Comparison of ENCODE assay signal across 1 cellular context in genomic region chr3:47961815-47962606, GRCh38.
TF ChIP-seq lines count a peak whose summit lies in the region.

No MANE protein-coding gene starts in this region.

TF ChIP-seq in GM12878, 131 proteins besides CTCF, POLR2A, EP300 and RAD21 (continued from another document):
- TF ChIP-seq CUX1 (IDR thresholded peaks at IDR 0.05; ENCODE audit: insufficient replicate concordance, low read depth, low read length), result no peak
- TF ChIP-seq CREB1 (IDR thresholded peaks at IDR 0.05; ENCODE audit: low read depth), result no peak
- no peak for TF ChIP-seq SIX5 (IDR thresholded peaks at IDR 0.05; ENCODE audit: low read depth, low read length, severe bottlenecking)
- no peak for TF ChIP-seq NFYA (IDR thresholded peaks at IDR 0.05; ENCODE audit: borderline replicate concordance, low read depth, low read length)
- no peak for TF ChIP-seq GABPA (IDR thresholded peaks at IDR 0.05; ENCODE audit: low read depth)
- TF ChIP-seq CHD2 (IDR thresholded peaks at IDR 0.05; ENCODE audit: borderline replicate concordance, low read depth, low read length), result no peak
